In genomic region chr1:215643592-215644321, GRCh38 we compare ENCODE assay signal across 19 cellular contexts.
DNase-seq lines count a peak whose midpoint lies in the region; ATAC-seq, FAIRE-seq and TF ChIP-seq lines count a peak whose summit lies in the region.
"Had no signal": no experiment of that assay in that cellular context is flagged by ENCODE, and none has a peak within 500 bp of the region (broad histone marks: within the 10 kb centered on the region; RNA-seq: fewer than 3 reads in every experiment).

No MANE protein-coding gene starts in this region.

- TF ChIP-seq CTCF in GM23338 (conservative IDR thresholded peaks at IDR 0.05; ENCODE audit: low read depth in 2 of 2) (no peak), astrocyte (IDR thresholded peaks at IDR 0.05; ENCODE audit: insufficient read depth, low read depth, low read length) (no peak), OCI-LY7 (conservative IDR thresholded peaks at IDR 0.05; ENCODE audit: low read length) (no peak)

- 0 out of 2 replicates have a peak overlapping the region, but pooled peaks have one; percentile 48 for H2AFZ ChIP-seq in GM23338
- H2AFZ ChIP-seq in astrocyte (ENCODE audit: low read depth, low read length): no peak overlapping the region
- no peak overlapping the region for H2AFZ ChIP-seq in OCI-LY7 (ENCODE audit: low read length)

- H3K4me2 ChIP-seq in GM23338 (no peak overlapping the region), astrocyte (ENCODE audit: low read length) (no peak overlapping the region), OCI-LY7 (ENCODE audit: low read length) (no peak overlapping the region)

- peaks cover 12% of the 10 kb centered on the region for H3K4me1 ChIP-seq in GM23338 (ENCODE audit: insufficient read depth)
- H3K4me1 ChIP-seq in astrocyte (ENCODE audit: insufficient read depth, low read length): no peaks in the 10 kb centered on the region
- no peaks in the 10 kb centered on the region for H3K4me1 ChIP-seq in OCI-LY7 (ENCODE audit: insufficient read depth, low read length, poor library complexity, severe bottlenecking)
- H3K4me1 ChIP-seq: Caco-2, HAP-1 had no signal

- H3K27me3 Mint-ChIP-seq in GM23338 (ENCODE audit: insufficient read depth, low read depth, poor library complexity) (peaks cover 2% of the 10 kb centered on the region), astrocyte (ENCODE audit: low read depth, unreplicated experiment) (no peaks in the 10 kb centered on the region)

- in situ Hi-C loops in ACHN (cut with HindIII; ENCODE audit: low pct_ligation_motif_present, low pct_unique_long_range_greater_than_20kb, low sequenced_read_pairs): no loop called here

- no peaks in the 10 kb centered on the region for H3K9me3 ChIP-seq in astrocyte (ENCODE audit: insufficient read depth, low read depth, low read length)
- no peaks in the 10 kb centered on the region for H3K9me3 ChIP-seq in OCI-LY7 (ENCODE audit: low read length)
- H3K9me3 ChIP-seq: Caco-2, HAP-1 had no signal

- CTCF ChIA-PET in OCI-LY7 (lab: Charles Lee; ENCODE audit: unreplicated experiment): no interaction called here

- no peak for DNase-seq in GM23338 (ENCODE audit: low spot score)
- DNase-seq in astrocyte (ENCODE audit: low read depth): peak; percentile 22
- DNase-seq in left lobe of liver (ENCODE audit: low spot score): peak; percentile 68
- DNase-seq in renal cortical epithelial cell (ENCODE audit: low read depth): peak; percentile 75
- no peak for DNase-seq in NCI-H510A (lab: John Stamatoyannopoulos, UW)
- DNase-seq in NCI-H1417 treated with DMSO at 0.1 percent for 48 hours (lab: John Stamatoyannopoulos, UW): no peak
- DNase-seq in OCI-LY7 (ENCODE audit: low spot score): no peak
- DNase-seq in ACHN: no peak
- DNase-seq: AML-193; Caco-2; CD4-positive, alpha-beta T cell had no signal

- H3K36me3 Mint-ChIP-seq in GM23338 (ENCODE audit: low read depth) (no peaks in the 10 kb centered on the region; the same call in 2 of the 3 replicates), astrocyte (ENCODE audit: low read depth, unreplicated experiment) (no peaks in the 10 kb centered on the region)

- H3K4me1 Mint-ChIP-seq in GM23338: peaks cover 15% of the 10 kb centered on the region
- H3K4me1 Mint-ChIP-seq in astrocyte (ENCODE audit: low read depth, unreplicated experiment): no peaks in the 10 kb centered on the region
- H3K4me1 Mint-ChIP-seq: IgD-negative memory B cell had no signal

- BruUV-seq in OCI-LY7 (replicated peaks; lab: Mats Ljungman, UMichigan): no TSS peak

- POLR2A ChIA-PET in OCI-LY7 (lab: Charles Lee): no interaction called here

- H3K9me2 ChIP-seq in GM23338 (ENCODE audit: insufficient read depth) (0 out of 2 replicates have a peak, but pooled peaks cover 4% of the 10 kb centered on the region), OCI-LY7 (ENCODE audit: insufficient read depth, low read length) (no peaks in the 10 kb centered on the region)

- no peaks in the 10 kb centered on the region for H3K9me3 Mint-ChIP-seq in GM23338
- no peaks in the 10 kb centered on the region for H3K9me3 Mint-ChIP-seq in astrocyte (ENCODE audit: unreplicated experiment)
- H3K9me3 Mint-ChIP-seq: CD4-positive, alpha-beta T cell; IgD-negative memory B cell had no signal

- H3K79me2 ChIP-seq in GM23338 (replicated peaks; ENCODE audit: insufficient read depth) (no peaks in the 10 kb centered on the region), astrocyte (ENCODE audit: insufficient read depth, low read length) (no peaks in the 10 kb centered on the region), OCI-LY7 (ENCODE audit: insufficient read depth, low read depth, low read length) (no peaks in the 10 kb centered on the region)

- H3K36me3 ChIP-seq in GM23338 (ENCODE audit: insufficient read depth) (no peaks in the 10 kb centered on the region), astrocyte (ENCODE audit: insufficient read depth, low read length) (no peaks in the 10 kb centered on the region), OCI-LY7 (ENCODE audit: insufficient read depth, low read length) (no peaks in the 10 kb centered on the region)
- H3K36me3 ChIP-seq: HAP-1 had no signal

- no peak overlapping the region for H3K9ac ChIP-seq in astrocyte (ENCODE audit: low read length)

- H3K4me3 Mint-ChIP-seq in GM23338: no peak overlapping the region
- no peak overlapping the region for H3K4me3 Mint-ChIP-seq in astrocyte (ENCODE audit: unreplicated experiment)
- H3K4me3 Mint-ChIP-seq: CD4-positive, alpha-beta T cell; IgD-negative memory B cell had no signal

- no peak for ATAC-seq in GM23338
- ATAC-seq in left lobe of liver: peak; percentile 59

- H4K20me1 ChIP-seq in GM23338 (replicated peaks; ENCODE audit: insufficient read depth): no peaks in the 10 kb centered on the region
- no peaks in the 10 kb centered on the region for H4K20me1 ChIP-seq in astrocyte (ENCODE audit: insufficient read depth, low read length)
- no peaks in the 10 kb centered on the region for H4K20me1 ChIP-seq in OCI-LY7 (ENCODE audit: insufficient read depth, low read length)

- no peak for FAIRE-seq in astrocyte (lab: Jason Lieb, UNC)
- FAIRE-seq: D721Med, G401.6, GM12891, GM19239 had no signal

- no peaks in the 10 kb centered on the region for H3K27me3 ChIP-seq in GM23338 (ENCODE audit: insufficient read depth)
- H3K27me3 ChIP-seq in astrocyte (ENCODE audit: insufficient read depth, low read length): no peaks in the 10 kb centered on the region

- no peaks in the 10 kb centered on the region for H3F3A ChIP-seq in GM23338 (replicated peaks; ENCODE audit: low read depth)

- intact Hi-C loops in OCI-LY7 (cut with micrococcal nuclease; ENCODE audit: unreplicated experiment): no loop called here

- H3K27ac ChIP-seq in GM23338 (ENCODE audit: low read depth): no peak overlapping the region
- H3K27ac ChIP-seq in astrocyte (ENCODE audit: low read depth, low read length): no peak overlapping the region
- no peak overlapping the region for H3K27ac ChIP-seq in OCI-LY7 (ENCODE audit: low read depth, low read length, poor library complexity, severe bottlenecking)
- H3K27ac ChIP-seq: C4-2B, HL-60 had no signal

- H3K27ac Mint-ChIP-seq in GM23338 (no peak overlapping the region), astrocyte (ENCODE audit: unreplicated experiment) (no peak overlapping the region)
- H3K27ac Mint-ChIP-seq: CD4-positive, alpha-beta T cell; IgD-negative memory B cell had no signal

- H3K4me3 ChIP-seq in GM23338: no peak overlapping the region
- no peak overlapping the region for H3K4me3 ChIP-seq in astrocyte (ENCODE audit: insufficient read depth, low read depth, low read length)
- H3K4me3 ChIP-seq in OCI-LY7 (ENCODE audit: low read depth, low read length, poor library complexity, severe bottlenecking): no peak overlapping the region
- H3K4me3 ChIP-seq: HAP-1 had no signal

TF ChIP-seq in GM23338, 12 proteins besides CTCF, POLR2A, EP300 and RAD21:
- TF ChIP-seq CREB1 (CRISPR knock-in tag; IDR thresholded peaks at IDR 0.05; ENCODE audit: low read depth) (no peak), JUNB (IDR thresholded peaks at IDR 0.05; ENCODE audit: unreplicated experiment) (no peak), ZNF114 (CRISPR knock-in tag; IDR thresholded peaks at IDR 0.05) (no peak)

Comparison
In these comparisons a context has a peak if more than half of its experiments do, and no peak if none do; other contexts are left out.
1. DNase-seq: peak in astrocyte (single experiment), left lobe of liver (single experiment) and renal cortical epithelial cell (single experiment); none in GM23338 (single experiment), NCI-H510A (single experiment), NCI-H1417 treated with DMSO at 0.1 percent for 48 hours (single experiment), OCI-LY7 (single experiment) and ACHN (single experiment).